In genomic region chr3:192570757-192571156, GRCh38 we compare ENCODE assay signal across 8 cellular contexts.
DNase-seq lines count a peak whose midpoint lies in the region; ATAC-seq and TF ChIP-seq lines count a peak whose summit lies in the region.

No MANE protein-coding gene starts in this region.

- H3K9me3 Mint-ChIP-seq in stimulated activated memory B cell treated with anti-CD40 and anti-IgM and Interleukin-4, amounts not matched to agents 10 μg/mL and 1 μg/mL and 100 μg/mL, for 72 hours = no peaks in the 10 kb centered on the region
- peaks cover 6% of the 10 kb centered on the region for H3K9me3 Mint-ChIP-seq in progenitor cell of endocrine pancreas (ENCODE audit: low read depth)

- H3K36me3 Mint-ChIP-seq in stimulated activated memory B cell treated with anti-CD40 and anti-IgM and Interleukin-4, amounts not matched to agents 10 μg/mL and 1 μg/mL and 100 μg/mL, for 72 hours = no peaks in the 10 kb centered on the region
- H3K36me3 Mint-ChIP-seq in progenitor cell of endocrine pancreas (ENCODE audit: insufficient read depth) = no peaks in the 10 kb centered on the region

- H3K4me3 Mint-ChIP-seq in stimulated activated memory B cell treated with anti-CD40 and anti-IgM and Interleukin-4, amounts not matched to agents 10 μg/mL and 1 μg/mL and 100 μg/mL, for 72 hours = peak overlapping the region; percentile 58
- no peak overlapping the region for H3K4me3 Mint-ChIP-seq in progenitor cell of endocrine pancreas (ENCODE audit: low read depth)

- no peaks in the 10 kb centered on the region for H3K27me3 ChIP-seq in left ventricle myocardium inferior (ENCODE audit: low read depth)
- no peaks in the 10 kb centered on the region for H3K27me3 ChIP-seq in Peyer's patch

- H3K36me3 ChIP-seq in left ventricle myocardium inferior = peaks cover 3% of the 10 kb centered on the region
- no peaks in the 10 kb centered on the region for H3K36me3 ChIP-seq in Peyer's patch

- H3K27ac ChIP-seq in left ventricle myocardium inferior (replicated peaks) = peak overlapping the region; percentile 89
- no peak overlapping the region for H3K27ac ChIP-seq in Peyer's patch

- intact Hi-C loops in left ventricle myocardium inferior (cut with micrococcal nuclease) = no loop called here

- peak; percentile 5 for DNase-seq in HEK293T (ENCODE audit: extremely low spot score)
- no peak for DNase-seq in left ventricle myocardium inferior
- no peak for DNase-seq in Peyer's patch
- DNase-seq in stimulated activated naive CD4-positive, alpha-beta T cell treated with Interleukin-2 at 50 U/mL for 16 hours (lab: John Stamatoyannopoulos, UW) = no peak
- no peak for DNase-seq in progenitor cell of endocrine pancreas (ENCODE audit: low spot score, unreplicated experiment)
- DNase-seq in RPMI8226 = no peak

- H3K4me1 Mint-ChIP-seq in stimulated activated memory B cell treated with anti-CD40 and anti-IgM and Interleukin-4, amounts not matched to agents 10 μg/mL and 1 μg/mL and 100 μg/mL, for 72 hours = peaks cover 7% of the 10 kb centered on the region
- peaks cover 8% of the 10 kb centered on the region for H3K4me1 Mint-ChIP-seq in progenitor cell of endocrine pancreas (ENCODE audit: low read depth)

- TF ChIP-seq CTCF in left ventricle myocardium inferior (IDR thresholded peaks at IDR 0.05; ENCODE audit: borderline replicate concordance) (no peak), Peyer's patch (IDR thresholded peaks at IDR 0.05) (no peak), progenitor cell of endocrine pancreas (IDR thresholded peaks at IDR 0.05; ENCODE audit: unreplicated experiment) (no peak)

- H3K27me3 Mint-ChIP-seq in stimulated activated memory B cell treated with anti-CD40 and anti-IgM and Interleukin-4, amounts not matched to agents 10 μg/mL and 1 μg/mL and 100 μg/mL, for 72 hours = peaks cover 43% of the 10 kb centered on the region
- no peaks in the 10 kb centered on the region for H3K27me3 Mint-ChIP-seq in progenitor cell of endocrine pancreas

- H3K9me3 ChIP-seq in left ventricle myocardium inferior (replicated peaks) (peaks cover 2% of the 10 kb centered on the region), Peyer's patch (no peaks in the 10 kb centered on the region)

- H3K4me1 ChIP-seq in left ventricle myocardium inferior (peaks cover 46% of the 10 kb centered on the region), Peyer's patch (no peaks in the 10 kb centered on the region)

- no peak for TF ChIP-seq POLR2A in Peyer's patch (IDR thresholded peaks at IDR 0.05)

- no peak overlapping the region for H3K27ac Mint-ChIP-seq in stimulated activated memory B cell treated with anti-CD40 and anti-IgM and Interleukin-4, amounts not matched to agents 10 μg/mL and 1 μg/mL and 100 μg/mL, for 72 hours
- H3K27ac Mint-ChIP-seq in progenitor cell of endocrine pancreas = no peak overlapping the region

- CTCF ChIA-PET in HEK293T (lab: Yijun Ruan, JAX) = interaction anchor here (0.7 kb wide), 1 partner anchor 968 kb away, joined by 3 read pairs; no protein-coding TSS in a partner anchor

- H3K4me3 ChIP-seq in left ventricle myocardium inferior (peak overlapping the region; percentile 55), Peyer's patch (peak overlapping the region in 2 of 4 donors; percentile 6 to 17)

- ATAC-seq in SK-N-SH treated with all-trans-retinoic acid at 6 μM for 48 hours = peak; percentile 9; the same call in 1 of the 3 replicates
- ATAC-seq in stimulated activated memory B cell treated with anti-CD40 and anti-IgM and Interleukin-4, amounts not matched to agents 10 μg/mL and 1 μg/mL and 100 μg/mL, for 72 hours = no peak

- POLR2A ChIA-PET in HEK293T (lab: Yijun Ruan, JAX) = no interaction called here

TF ChIP-seq in HEK293T, 16 proteins besides CTCF, POLR2A, EP300 and RAD21:
- no peak for TF ChIP-seq L3MBTL2 (conservative IDR thresholded peaks at IDR 0.05)
- TF ChIP-seq BHLHE40 (IDR thresholded peaks at IDR 0.05; ENCODE audit: borderline replicate concordance) = no peak
- TF ChIP-seq LEF1 (IDR thresholded peaks at IDR 0.05; ENCODE audit: borderline replicate concordance) = no peak
- no peak for TF ChIP-seq CTBP1 (IDR thresholded peaks at IDR 0.05; ENCODE audit: borderline replicate concordance)
- no peak for TF ChIP-seq ZNF384 (IDR thresholded peaks at IDR 0.05)
- no peak for TF ChIP-seq ARNT (IDR thresholded peaks at IDR 0.05)
- no peak for TF ChIP-seq HDGF (IDR thresholded peaks at IDR 0.05; ENCODE audit: borderline replicate concordance)
- no peak for TF ChIP-seq SUZ12 (IDR thresholded peaks at IDR 0.05)
- TF ChIP-seq PKNOX1 (IDR thresholded peaks at IDR 0.05) = no peak
- no peak for TF ChIP-seq SP1 (IDR thresholded peaks at IDR 0.05)
- TF ChIP-seq FOXA1 (IDR thresholded peaks at IDR 0.05) = no peak
- TF ChIP-seq TARDBP (IDR thresholded peaks at IDR 0.05) = no peak
- no peak for TF ChIP-seq FOXK2 (IDR thresholded peaks at IDR 0.05)
- no peak for TF ChIP-seq ELF4 (IDR thresholded peaks at IDR 0.05)
TF ChIP-seq in HEK293T: peak in this region for 0.

TF ChIP-seq in SK-N-SH treated with all-trans-retinoic acid at 6 μM for 48 hours, 23 proteins besides CTCF, POLR2A, EP300 and RAD21:
- TF ChIP-seq CSRNP3 (CRISPR knock-in tag; IDR thresholded peaks at IDR 0.05) (no peak), SNAI2 (CRISPR knock-in tag; IDR thresholded peaks at IDR 0.05) (no peak), TCF4 (CRISPR knock-in tag; IDR thresholded peaks at IDR 0.05; ENCODE audit: borderline replicate concordance) (no peak), RARB (CRISPR knock-in tag; IDR thresholded peaks at IDR 0.05) (no peak), CSDC2 (CRISPR knock-in tag; IDR thresholded peaks at IDR 0.05) (no peak), PPARA (CRISPR knock-in tag; IDR thresholded peaks at IDR 0.05; ENCODE audit: borderline replicate concordance) (no peak), ARNTL (CRISPR knock-in tag; IDR thresholded peaks at IDR 0.05; ENCODE audit: borderline replicate concordance, low read depth) (no peak), ZNF8 (CRISPR knock-in tag; IDR thresholded peaks at IDR 0.05) (no peak), ESRRG (CRISPR knock-in tag; IDR thresholded peaks at IDR 0.05) (no peak), PATZ1 (CRISPR knock-in tag; IDR thresholded peaks at IDR 0.05; ENCODE audit: borderline replicate concordance) (no peak), TOX (CRISPR knock-in tag; IDR thresholded peaks at IDR 0.05; ENCODE audit: borderline replicate concordance) (no peak), ZFP3 (CRISPR knock-in tag; IDR thresholded peaks at IDR 0.05) (no peak), CREB5 (CRISPR knock-in tag; IDR thresholded peaks at IDR 0.05; ENCODE audit: low read depth) (no peak), OSR1 (CRISPR knock-in tag; IDR thresholded peaks at IDR 0.05) (no peak)
